In genomic region chr17:80774146-80774545, GRCh38 we compare ENCODE assay signal across 10 cellular contexts.
DNase-seq lines count a peak whose midpoint lies in the region; ATAC-seq and TF ChIP-seq lines count a peak whose summit lies in the region.
"Had no signal": no experiment of that assay in that cellular context is flagged by ENCODE, and none has a peak within 500 bp of the region (broad histone marks: within the 10 kb centered on the region; RNA-seq: fewer than 3 reads in every experiment).

No MANE protein-coding gene starts in this region.

- ATAC-seq in heart right ventricle (no peak), T-cell (replicated peaks in 1 of 4) (peak in 1 of 4 experiments; percentile 5), memory B cell (ENCODE audit: low read depth) (no peak), GM23338 (no peak), HG02571 (IDR thresholded peaks at IDR 0.05; ENCODE audit: unreplicated experiment) (no peak), GM21423 (IDR thresholded peaks at IDR 0.05; ENCODE audit: unreplicated experiment) (no peak)

- CTCF ChIA-PET in T-cell (lab: Charles Lee): interaction anchor here in 1 of 2 donors (0.8 to 1.4 kb wide), 2 partner anchors 11 to 60 kb away, joined by 3 to 4 read pairs; no protein-coding TSS in a partner anchor

- peaks cover 42% of the 10 kb centered on the region for H3K36me3 Mint-ChIP-seq in T-cell
- H3K36me3 Mint-ChIP-seq in memory B cell: peaks cover 17% of the 10 kb centered on the region
- peaks cover 5% of the 10 kb centered on the region; the same call in 2 of the 3 replicates for H3K36me3 Mint-ChIP-seq in GM23338 (ENCODE audit: low read depth)

- H3K27ac Mint-ChIP-seq in T-cell (peak overlapping the region; percentile 92 to 98), memory B cell (peak overlapping the region; percentile 32), GM23338 (no peak overlapping the region)

- in situ Hi-C loops in transverse colon (cut with MboI; ENCODE audit: low pct_ligation_motif_present in 1 of 4, low pct_unique_long_range_greater_than_20kb in 1 of 4, low sequenced_read_pairs in 3 of 4): no loop called here

- POLR2A ChIA-PET in T-cell (lab: Charles Lee): no interaction called here

- H3K4me1 ChIP-seq in heart right ventricle (peaks cover 0 to 26% (median 19%) of the 10 kb centered on the region in 9 donors), left ventricle myocardium inferior (no peaks in the 10 kb centered on the region), transverse colon (peaks cover 3 to 27% (median 7%) of the 10 kb centered on the region in 4 donors), GM23338 (ENCODE audit: insufficient read depth) (no peaks in the 10 kb centered on the region)
- H3K4me1 ChIP-seq: Caco-2 had no signal

- no peak for TF ChIP-seq CTCF in heart right ventricle (IDR thresholded peaks at IDR 0.05)
- TF ChIP-seq CTCF in left ventricle myocardium inferior (IDR thresholded peaks at IDR 0.05; ENCODE audit: borderline replicate concordance): no peak
- TF ChIP-seq CTCF in transverse colon (IDR thresholded peaks at IDR 0.05): no peak
- TF ChIP-seq CTCF in GM23338 (conservative IDR thresholded peaks at IDR 0.05; ENCODE audit: low read depth in 2 of 2): no peak

- peaks cover 0 to 16% (median 0%) of the 10 kb centered on the region in 9 donors for H3K36me3 ChIP-seq in heart right ventricle
- peaks cover 13% of the 10 kb centered on the region for H3K36me3 ChIP-seq in left ventricle myocardium inferior
- H3K36me3 ChIP-seq in transverse colon: no peaks in the 10 kb centered on the region
- H3K36me3 ChIP-seq in GM23338 (ENCODE audit: insufficient read depth): no peaks in the 10 kb centered on the region

- H3K27me3 Mint-ChIP-seq in T-cell: no peaks in the 10 kb centered on the region
- H3K27me3 Mint-ChIP-seq in memory B cell: no peaks in the 10 kb centered on the region
- peaks cover 17% of the 10 kb centered on the region for H3K27me3 Mint-ChIP-seq in GM23338 (ENCODE audit: insufficient read depth, low read depth, poor library complexity)

- WGBS in heart right ventricle, 2 donors: 96 to 97% methylated on average over 20 of the region's 20 CpGs
- 93 to 96% methylated on average over 6 to 20 of the region's 20 CpGs for WGBS in transverse colon (ENCODE audit: low coverage in 1 of 2), 2 donors

- H3K9me3 Mint-ChIP-seq in T-cell (no peaks in the 10 kb centered on the region), memory B cell (no peaks in the 10 kb centered on the region), GM23338 (no peaks in the 10 kb centered on the region)

- no peaks in the 10 kb centered on the region for H3K79me2 ChIP-seq in GM23338 (replicated peaks; ENCODE audit: insufficient read depth)

- H3K4me1 Mint-ChIP-seq in T-cell: peaks cover 42 to 68% (median 62%) of the 10 kb centered on the region in 3 donors
- H3K4me1 Mint-ChIP-seq in memory B cell: peaks cover 9% of the 10 kb centered on the region
- peaks cover 36% of the 10 kb centered on the region for H3K4me1 Mint-ChIP-seq in GM23338

- no peaks in the 10 kb centered on the region for H3K9me2 ChIP-seq in GM23338 (ENCODE audit: insufficient read depth)

- H3F3A ChIP-seq in GM23338 (replicated peaks; ENCODE audit: low read depth): no peaks in the 10 kb centered on the region

- peak overlapping the region in 2 of 3 donors; percentile 46 to 85 for H3K4me3 Mint-ChIP-seq in T-cell
- no peak overlapping the region for H3K4me3 Mint-ChIP-seq in memory B cell
- no peak overlapping the region for H3K4me3 Mint-ChIP-seq in GM23338

- H3K4me2 ChIP-seq in GM23338: no peak overlapping the region

- H3K27me3 ChIP-seq in heart right ventricle (no peaks in the 10 kb centered on the region), left ventricle myocardium inferior (ENCODE audit: low read depth) (no peaks in the 10 kb centered on the region), transverse colon (no peaks in the 10 kb centered on the region), GM23338 (ENCODE audit: insufficient read depth) (no peaks in the 10 kb centered on the region)

- H3K9me3 ChIP-seq in heart right ventricle (no peaks in the 10 kb centered on the region), left ventricle myocardium inferior (replicated peaks) (no peaks in the 10 kb centered on the region), transverse colon (no peaks in the 10 kb centered on the region)
- H3K9me3 ChIP-seq: Caco-2 had no signal

- no peak overlapping the region for H3K4me3 ChIP-seq in heart right ventricle
- no peak overlapping the region for H3K4me3 ChIP-seq in left ventricle myocardium inferior
- H3K4me3 ChIP-seq in transverse colon: no peak overlapping the region
- H3K4me3 ChIP-seq in GM23338: no peak overlapping the region

- no peak for TF ChIP-seq POLR2A in transverse colon (IDR thresholded peaks at IDR 0.05)

- peaks cover 4% of the 10 kb centered on the region; the same call in 1 of the 2 replicates for H4K20me1 ChIP-seq in GM23338 (replicated peaks; ENCODE audit: insufficient read depth)

- H3K27ac ChIP-seq in heart right ventricle: peak overlapping the region in 7 of 10 donors; percentile 9 to 73 (median 55)
- no peak overlapping the region for H3K27ac ChIP-seq in left ventricle myocardium inferior (replicated peaks)
- H3K27ac ChIP-seq in transverse colon: peak overlapping the region; percentile 51 to 87 (median 69)
- H3K27ac ChIP-seq in GM23338 (ENCODE audit: low read depth): no peak overlapping the region

- no peak overlapping the region for H2AFZ ChIP-seq in GM23338

- intact Hi-C loops in heart right ventricle (cut with DNase I): no loop called here
- intact Hi-C loops in left ventricle myocardium inferior (cut with micrococcal nuclease): no loop called here
- intact Hi-C loops in transverse colon (cut with DNase I; ENCODE audit: low total_unique reads): no loop called here

- DNase-seq in heart right ventricle (no peak), left ventricle myocardium inferior (no peak), T-cell (no peak), memory B cell (ENCODE audit: low spot score in 2 of 2) (no peak), transverse colon (no peak), GM23338 (ENCODE audit: low spot score) (no peak)
- DNase-seq: stimulated activated CD4-positive, alpha-beta T cell treated with anti-CD3 and anti-CD28 coated beads, Interleukin-12 subunit alpha, Interleukin-12 subunit beta, amount 100 ng/mL, for 4 hours had no signal

- TF ChIP-seq EP300 in transverse colon (IDR thresholded peaks at IDR 0.05; ENCODE audit: low read depth): no peak

TF ChIP-seq in GM23338, 12 proteins besides CTCF, POLR2A, EP300 and RAD21 (continues in another document):
- TF ChIP-seq EZH2phosphoT487 (IDR thresholded peaks at IDR 0.05; ENCODE audit: unreplicated experiment) (no peak), NANOG (IDR thresholded peaks at IDR 0.05; ENCODE audit: borderline replicate concordance) (no peak), EZH2 (IDR thresholded peaks at IDR 0.05; ENCODE audit: low read depth, unreplicated experiment) (no peak), ZNF331 (CRISPR knock-in tag; IDR thresholded peaks at IDR 0.05; ENCODE audit: low read depth) (no peak), STAT1 (IDR thresholded peaks at IDR 0.05; ENCODE audit: unreplicated experiment) (no peak)

Comparison
In these comparisons a context has a peak if more than half of its experiments do, and no peak if none do; other contexts are left out.
1. H3K27ac ChIP-seq: peak in heart right ventricle (7 of 10) and transverse colon (4 of 4); none in left ventricle myocardium inferior (single experiment) and GM23338 (single experiment).
2. H3K4me3 Mint-ChIP-seq: peak in T-cell (2 of 3); none in memory B cell (single experiment) and GM23338 (single experiment).